ENCODE assay signal across 8 cellular contexts in the genomic region with DNA sequence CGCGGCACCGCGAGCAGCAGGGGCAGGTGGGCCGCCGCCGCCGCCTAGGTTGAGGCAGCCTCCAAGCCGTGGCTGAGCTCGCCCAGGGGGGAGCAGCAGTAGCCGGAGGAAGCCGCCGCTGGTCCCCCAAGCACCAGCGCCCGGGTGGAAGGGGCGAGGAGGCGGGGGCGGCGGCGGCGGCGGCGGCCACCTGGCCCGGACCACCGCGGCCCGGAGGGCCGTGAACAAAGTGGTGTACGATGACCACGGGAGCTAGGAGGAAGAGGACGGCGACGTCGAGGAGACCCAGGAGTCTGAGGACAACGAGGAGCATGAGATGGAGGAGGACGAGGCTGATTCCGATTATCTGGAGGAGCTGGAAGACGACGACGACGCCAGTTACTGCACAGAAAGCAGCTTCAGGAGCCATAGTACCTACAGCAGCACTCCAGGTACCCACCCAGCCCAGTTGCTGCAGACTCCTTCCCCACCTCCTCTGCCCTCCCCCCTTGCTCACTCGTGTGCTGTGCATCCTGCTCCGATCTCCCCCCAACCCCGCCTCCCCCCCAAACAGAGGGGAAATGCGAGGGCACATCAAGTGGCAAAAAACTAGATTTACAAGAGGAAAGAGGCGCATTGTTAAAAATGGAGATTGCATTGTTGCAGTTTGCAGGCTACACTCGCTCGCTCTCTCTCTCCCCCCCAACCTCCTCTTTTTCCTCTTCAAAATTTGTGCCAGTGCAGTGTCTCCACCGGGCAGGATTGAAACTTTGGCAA. TPM values are rescaled to one million over a fixed set of nuclear protein-coding genes. Genes with fewer than 3 reads are reported as not detected.
DNase-seq lines count a peak whose midpoint lies in the region; ATAC-seq and TF ChIP-seq lines count a peak whose summit lies in the region.
"Not testable (repeated sequence)": the region's sequence is repeated elsewhere in the genome, so short reads cannot be mapped to it uniquely, and the experiment has no call there.

No MANE protein-coding gene starts in this region.

- H3K4me3 Mint-ChIP-seq in activated T-cell treated with anti-CD3 and anti-CD28 coated beads, Interleukin-2, amount 50 U/mL, for 72 hours, result peak overlapping the region; percentile 92 to 98
- H3K4me3 Mint-ChIP-seq in memory B cell, result peak overlapping the region; percentile 96

- not testable (repeated sequence) for TF ChIP-seq CTCF in epithelial cell of proximal tubule (conservative IDR thresholded peaks at IDR 0.05; ENCODE audit: low read depth, low read length)

- ATAC-seq in GM21423 (IDR thresholded peaks at IDR 0.05; ENCODE audit: unreplicated experiment) (peak; percentile 34), HG03342 (IDR thresholded peaks at IDR 0.05; ENCODE audit: unreplicated experiment) (peak; percentile 24), memory B cell (ENCODE audit: low read depth) (peak; percentile 47)
- ATAC-seq in activated T-cell treated with anti-CD3 and anti-CD28 coated beads, Interleukin-2, amount 50 U/mL, for 72 hours (replicated peaks in 1 of 2), result peak; percentile 37 to 42

- not testable (repeated sequence) for H3K27me3 Mint-ChIP-seq in activated T-cell treated with anti-CD3 and anti-CD28 coated beads, Interleukin-2, amount 50 U/mL, for 72 hours (ENCODE audit: low read depth); memory B cell

- H3K9me3 Mint-ChIP-seq in activated T-cell treated with anti-CD3 and anti-CD28 coated beads, Interleukin-2, amount 50 U/mL, for 72 hours; memory B cell: not testable (repeated sequence)

- peaks cover 29% of the 10 kb centered on the region for H3K4me1 Mint-ChIP-seq in activated T-cell treated with anti-CD3 and anti-CD28 coated beads, Interleukin-2, amount 50 U/mL, for 72 hours (ENCODE audit: low read depth)
- H3K4me1 Mint-ChIP-seq in memory B cell, result not testable (repeated sequence)

- in situ Hi-C loops in Caki2 (cut with HindIII; ENCODE audit: low pct_unique_long_range_greater_than_20kb, low sequenced_read_pairs), result not testable (repeated sequence)

- peak; percentile 41 for DNase-seq in Caki2 (ENCODE audit: low read depth)
- DNase-seq in NCI-H748 (lab: John Stamatoyannopoulos, UW; ENCODE audit: unreplicated experiment), result peak; percentile 74
- DNase-seq in activated T-cell treated with anti-CD3 and anti-CD28 coated beads, Interleukin-2, amount 50 U/mL, for 72 hours, result peak in 1 of 2 donors; percentile 44
- not testable (repeated sequence) for DNase-seq in epithelial cell of proximal tubule (ENCODE audit: low read depth); memory B cell (ENCODE audit: low spot score in 2 of 2)
- DNase-seq in stimulated activated naive CD4-positive, alpha-beta T cell (lab: John Stamatoyannopoulos, UW), result peak in 5 of 6 experiments; percentile 37 to 65 (median 61)

- H3K27ac Mint-ChIP-seq in activated T-cell treated with anti-CD3 and anti-CD28 coated beads, Interleukin-2, amount 50 U/mL, for 72 hours, result peak overlapping the region; percentile 98
- peak overlapping the region; percentile 92 for H3K27ac Mint-ChIP-seq in memory B cell

- H3K36me3 Mint-ChIP-seq in activated T-cell treated with anti-CD3 and anti-CD28 coated beads, Interleukin-2, amount 50 U/mL, for 72 hours (ENCODE audit: insufficient read depth in 2 of 2), result peaks cover 14 to 29% of the 10 kb centered on the region in 2 donors
- H3K36me3 Mint-ChIP-seq in memory B cell, result not testable (repeated sequence)

- H3K4me3 ChIP-seq in epithelial cell of proximal tubule (ENCODE audit: low read depth, low read length), result peak overlapping the region; percentile 77

RNA-seq across cellular contexts. Expression of a gene that starts 41.9 kb away (rescaled TPM):
- total RNA-seq in Caki2 (2014; rRNA removed; shearing (Covaris generic); ENCODE audit: low replicate concordance), result 217 and 252 TPM in 2 replicates
- 100 to 1,000 TPM; 185 to 224 TPM for total RNA-seq in activated T-cell treated with anti-CD3 and anti-CD28 coated beads, Interleukin-2, amount 50 U/mL, for 72 hours
- total RNA-seq in epithelial cell of proximal tubule, result 74.5 and 90.0 TPM in 2 replicates
